ENCODE assay signal across 23 cellular contexts in the genomic region with DNA sequence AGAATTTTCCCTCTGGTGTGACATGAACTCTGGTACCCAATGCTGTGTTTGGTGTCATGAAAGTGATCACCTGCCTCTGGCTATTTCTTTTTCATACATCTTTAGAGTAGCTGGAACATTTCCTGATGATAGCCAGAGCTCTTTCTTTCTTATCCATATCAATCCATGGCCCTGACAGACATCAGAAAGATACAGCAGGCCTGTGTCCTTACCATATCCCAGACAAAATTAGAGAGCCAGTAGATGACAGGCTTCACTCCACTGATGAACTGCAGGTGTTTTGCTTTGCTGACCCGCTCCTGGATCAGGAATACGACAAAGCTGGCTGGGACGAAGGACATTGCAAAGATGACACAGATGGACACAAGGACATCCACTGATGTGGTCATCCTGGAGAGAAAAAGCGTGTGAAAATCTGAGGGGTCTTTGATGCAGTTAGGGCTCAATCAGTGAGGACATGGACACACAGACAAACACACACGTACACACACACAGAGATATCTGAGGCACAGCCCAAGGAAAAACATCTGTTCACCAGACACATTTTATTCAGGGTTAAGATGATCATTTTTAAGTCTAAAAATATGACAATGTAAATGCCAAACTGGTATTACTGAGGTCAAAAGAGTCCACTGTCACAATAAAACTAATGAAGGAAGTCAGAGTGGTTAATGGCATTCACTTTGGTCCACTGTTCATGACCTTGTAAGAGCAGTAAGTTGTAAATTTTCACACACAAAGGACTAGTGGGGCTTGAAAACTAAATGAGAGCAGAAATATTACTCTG.
"Had no signal": no experiment of that assay in that cellular context is flagged by ENCODE, and none has a peak within 500 bp of the region (broad histone marks: within the 10 kb centered on the region; RNA-seq: fewer than 3 reads in every experiment).

No MANE protein-coding gene starts in this region.

- H3K4me3 Mint-ChIP-seq: activated CD4-positive, alpha-beta memory T cell treated with anti-CD3 and anti-CD28 coated beads, Interleukin-2, amount 10 ng/mL, durations not matched to agents 7 days and 5 days; activated CD4-positive, alpha-beta T cell treated with anti-CD3 and anti-CD28 coated beads for 36 hours; activated naive CD8-positive, alpha-beta T cell treated with anti-CD3 and anti-CD28 coated beads, Interleukin-2, amount 10 ng/mL, durations not matched to agents 7 days and 5 days; activated T-cell treated with anti-CD3 and anti-CD28 coated beads, Interleukin-2, amount 50 U/mL, for 72 hours; T-cell had no signal

- H3K4me3 ChIP-seq: breast epithelium, MG63, Peyer's patch, SJCRH30 had no signal

- H3K9me3 Mint-ChIP-seq: activated CD4-positive, alpha-beta memory T cell treated with anti-CD3 and anti-CD28 coated beads, Interleukin-2, amount 10 ng/mL, durations not matched to agents 7 days and 5 days; activated naive CD8-positive, alpha-beta T cell treated with anti-CD3 and anti-CD28 coated beads, Interleukin-2, amount 10 ng/mL, durations not matched to agents 7 days and 5 days; activated T-cell treated with anti-CD3 and anti-CD28 coated beads, Interleukin-2, amount 50 U/mL, for 72 hours; T-cell had no signal

- H3K36me3 Mint-ChIP-seq: activated naive CD8-positive, alpha-beta T cell treated with anti-CD3 and anti-CD28 coated beads, Interleukin-2, amount 10 ng/mL, durations not matched to agents 7 days and 5 days had no signal

- H3K27ac ChIP-seq: breast epithelium, Peyer's patch, RWPE1, SJCRH30, WERI-Rb-1 had no signal

- ATAC-seq: activated CD4-positive, alpha-beta T cell treated with anti-CD3 and anti-CD28 coated beads for 36 hours; activated T-cell treated with anti-CD3 and anti-CD28 coated beads, Interleukin-2, amount 50 U/mL, for 72 hours; T-cell had no signal

- H3K27ac Mint-ChIP-seq: activated CD4-positive, alpha-beta memory T cell treated with anti-CD3 and anti-CD28 coated beads, Interleukin-2, amount 10 ng/mL, durations not matched to agents 7 days and 5 days; activated CD4-positive, alpha-beta T cell treated with anti-CD3 and anti-CD28 coated beads for 36 hours; activated naive CD8-positive, alpha-beta T cell treated with anti-CD3 and anti-CD28 coated beads, Interleukin-2, amount 10 ng/mL, durations not matched to agents 7 days and 5 days; activated T-cell treated with anti-CD3 and anti-CD28 coated beads, Interleukin-2, amount 50 U/mL, for 72 hours; T-cell had no signal

- H3K9me3 ChIP-seq: breast epithelium, MG63, Peyer's patch, SJCRH30 had no signal

- H3K27me3 ChIP-seq: breast epithelium, MG63, Peyer's patch had no signal

- H3K27me3 Mint-ChIP-seq: activated CD4-positive, alpha-beta memory T cell treated with anti-CD3 and anti-CD28 coated beads, Interleukin-2, amount 10 ng/mL, durations not matched to agents 7 days and 5 days; activated CD4-positive, alpha-beta T cell treated with anti-CD3 and anti-CD28 coated beads for 36 hours; activated naive CD8-positive, alpha-beta T cell treated with anti-CD3 and anti-CD28 coated beads, Interleukin-2, amount 10 ng/mL, durations not matched to agents 7 days and 5 days; T-cell had no signal

- H3K4me1 ChIP-seq: breast epithelium, Peyer's patch, SJCRH30 had no signal

- DNase-seq: activated CD4-positive, alpha-beta memory T cell treated with anti-CD3 and anti-CD28 coated beads, Interleukin-2, amount 10 ng/mL, durations not matched to agents 7 days and 5 days; activated CD4-positive, alpha-beta T cell treated with anti-CD3 and anti-CD28 coated beads for 36 hours; activated CD4-positive, alpha-beta T cell treated with anti-CD3 and anti-CD28 coated beads, Interleukin-2, amount 50 U/mL, for 1 hour; activated CD8-positive, alpha-beta memory T cell treated with anti-CD3 and anti-CD28 coated beads, Interleukin-2, amount 50 U/mL, for 4 hours; activated naive CD4-positive, alpha-beta T cell treated with anti-CD3 and anti-CD28 coated beads, Interleukin-2, amount 50 U/mL, for 16 hours; activated naive CD8-positive, alpha-beta T cell treated with anti-CD3 and anti-CD28 coated beads, Interleukin-2, amount 10 ng/mL, durations not matched to agents 7 days and 5 days; activated T-cell treated with anti-CD3 and anti-CD28 coated beads, Interleukin-2, amount 50 U/mL, for 72 hours; aorta; MG63; NCI-H1105 treated with DMSO at 0.1 percent for 48 hours; NCI-H146; NCI-H187 treated with DMSO at 0.1 percent for 48 hours; NCI-H2081 treated with DMSO at 0.1 percent for 48 hours; NCI-H446; NCI-H524; Peyer's patch; Right ventricle myocardium superior; SJCRH30; T-cell; T-helper 2 cell; WERI-Rb-1 had no signal

- H3K4me1 Mint-ChIP-seq: activated naive CD8-positive, alpha-beta T cell treated with anti-CD3 and anti-CD28 coated beads, Interleukin-2, amount 10 ng/mL, durations not matched to agents 7 days and 5 days; T-cell had no signal

- H3K36me3 ChIP-seq: MG63, SJCRH30 had no signal
